ENCODE assay signal across 23 cellular contexts in the genomic region with DNA sequence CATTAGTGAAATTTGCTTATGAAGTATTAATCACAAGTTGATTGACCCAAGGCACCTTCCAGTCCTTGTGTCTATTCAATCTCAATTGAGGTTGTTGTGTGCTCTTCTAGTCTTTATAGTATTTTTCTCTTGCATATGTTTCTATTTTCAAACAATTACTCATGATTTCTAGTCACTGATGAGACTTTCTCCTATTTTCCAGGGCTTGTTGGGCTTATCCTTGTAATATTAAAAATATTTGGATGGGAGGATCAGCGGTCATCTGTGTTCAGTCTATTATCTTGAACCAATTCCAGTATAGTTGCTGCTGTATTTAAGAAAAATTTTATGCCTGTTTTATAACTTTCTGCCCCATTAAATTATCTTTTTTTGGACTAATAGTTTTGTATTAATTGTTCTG.
"Had no signal": no experiment of that assay in that cellular context is flagged by ENCODE, and none has a peak within 500 bp of the region (broad histone marks: within the 10 kb centered on the region; RNA-seq: fewer than 3 reads in every experiment).

No MANE protein-coding gene starts in this region.

- H3K4me3 ChIP-seq: K562, SJSA1, SK-N-MC had no signal

- ATAC-seq: K562 had no signal

- DNase-seq: Kasumi-1, MM.1S, NCI-H1092 treated with DMSO at 0.1 percent for 48 hours, NCI-H1436, NCI-H187, NCI-H2029, NCI-H2081 treated with DMSO at 0.1 percent for 48 hours, NCI-H2171, NCI-H226, NCI-H446, NCI-H510A, NCI-H524 treated with DMSO at 0.1 percent for 48 hours, NCI-H69, NCI-H774, Right ventricle myocardium superior, RPMI8226, SIG-M5 had no signal

- H3K36me3 ChIP-seq: SJSA1 had no signal

- H3K4me1 Mint-ChIP-seq: IgD-negative memory B cell had no signal

- H3K27me3 Mint-ChIP-seq: IgD-negative memory B cell had no signal

- H3K9me3 ChIP-seq: SJSA1 had no signal

- H3K9me3 Mint-ChIP-seq: IgD-negative memory B cell had no signal

- H3K4me1 ChIP-seq: SJSA1 had no signal

- H3K4me3 Mint-ChIP-seq: IgD-negative memory B cell had no signal

- H3K27ac Mint-ChIP-seq: IgD-negative memory B cell had no signal

- H3K27me3 ChIP-seq: SJSA1 had no signal

- H3K9ac ChIP-seq: KMS-11 had no signal

- H3K4me2 ChIP-seq: KMS-11 had no signal

- H3K27ac ChIP-seq: HL-60, KMS-11, SJSA1, SK-N-MC had no signal
